10 cellular contexts compared by ENCODE assay signal in genomic region chr16:26598061-26598460, GRCh38.
DNase-seq lines count a peak whose midpoint lies in the region; ATAC-seq lines count a peak whose summit lies in the region.
"Had no signal": no experiment of that assay in that cellular context is flagged by ENCODE, and none has a peak within 500 bp of the region (broad histone marks: within the 10 kb centered on the region; RNA-seq: fewer than 3 reads in every experiment).

No MANE protein-coding gene starts in this region.

- ATAC-seq in GM18520 (IDR thresholded peaks at IDR 0.05; ENCODE audit: unreplicated experiment) (peak; percentile 51), GM19328 (IDR thresholded peaks at IDR 0.05; ENCODE audit: unreplicated experiment) (no peak), HG02884 (IDR thresholded peaks at IDR 0.05; ENCODE audit: unreplicated experiment) (no peak), HG03439 (IDR thresholded peaks at IDR 0.05; ENCODE audit: unreplicated experiment) (no peak)
- ATAC-seq: left lung had no signal

- DNase-seq in activated CD4-positive, alpha-beta T cell treated with anti-CD3 and anti-CD28 coated beads for 4 hours: peak; percentile 39 to 46
- peak; percentile 23 for DNase-seq in activated naive CD8-positive, alpha-beta T cell treated with anti-CD3 and anti-CD28 coated beads, Interleukin-2, amount 50 U/mL, for 16 hours (ENCODE audit: low read depth, low spot score)
- DNase-seq in stimulated activated CD4-positive, alpha-beta T cell treated with anti-CD3 and anti-CD28 coated beads, Interleukin-4, amount 100 ng/mL, for 4 hours: peak; percentile 49 to 72
- DNase-seq in COLO829 (ENCODE audit: low spot score): no peak
- DNase-seq: left lung, NCI-H1417 treated with DMSO at 0.1 percent for 48 hours had no signal
